2 cellular contexts compared by ENCODE assay signal in genomic region chr1:221031015-221031889, GRCh38.
TF ChIP-seq lines count a peak whose summit lies in the region.

No MANE protein-coding gene starts in this region.

TF ChIP-seq in HEK293, 187 proteins besides CTCF, POLR2A, EP300 and RAD21 (continued from another document):
- no peak for TF ChIP-seq TSHZ1 (tag by site-specific recombination; IDR thresholded peaks at IDR 0.05; ENCODE audit: borderline replicate concordance)
- no peak for TF ChIP-seq MYNN (tag by site-specific recombination; IDR thresholded peaks at IDR 0.05; ENCODE audit: borderline replicate concordance)
- TF ChIP-seq ZBTB1 (tag by site-specific recombination; IDR thresholded peaks at IDR 0.05), result no peak
- TF ChIP-seq ZNF140 (tag by site-specific recombination; IDR thresholded peaks at IDR 0.05), result no peak
- TF ChIP-seq ZNF571 (tag by site-specific recombination; IDR thresholded peaks at IDR 0.05), result no peak
- no peak for TF ChIP-seq MZF1 (tag by site-specific recombination; IDR thresholded peaks at IDR 0.05; ENCODE audit: borderline replicate concordance)
- peak; percentile 73 for TF ChIP-seq REST (tag by site-specific recombination; IDR thresholded peaks at IDR 0.05)
- TF ChIP-seq ZNF560 (tag by site-specific recombination; IDR thresholded peaks at IDR 0.05; ENCODE audit: borderline replicate concordance), result no peak

TF ChIP-seq in K562, 482 proteins besides CTCF, POLR2A, EP300 and RAD21 (continued from another document):
- TF ChIP-seq REST (CRISPR knock-in tag; IDR thresholded peaks at IDR 0.05; ENCODE audit: low read depth) (peak; percentile 86), TFAM (CRISPR knock-in tag; conservative IDR thresholded peaks at IDR 0.05) (no peak), CEBPG (CRISPR knock-in tag; IDR thresholded peaks at IDR 0.05) (no peak), CEBPG (tag; conservative IDR thresholded peaks at IDR 0.05 in 1 of 2, IDR thresholded peaks at IDR 0.05 in 1 of 2) (peak; percentile 21 to 54; a peak in 2 of 4 replicates), LARP7 (IDR thresholded peaks at IDR 0.05) (no peak), HMBOX1 (IDR thresholded peaks at IDR 0.05) (peak; percentile 83; the same call in 1 of the 2 replicates), SPI1 (IDR thresholded peaks at IDR 0.05; ENCODE audit: borderline replicate concordance, low read depth, low read length) (peak; percentile 54)
- TF ChIP-seq, protein P1, sequence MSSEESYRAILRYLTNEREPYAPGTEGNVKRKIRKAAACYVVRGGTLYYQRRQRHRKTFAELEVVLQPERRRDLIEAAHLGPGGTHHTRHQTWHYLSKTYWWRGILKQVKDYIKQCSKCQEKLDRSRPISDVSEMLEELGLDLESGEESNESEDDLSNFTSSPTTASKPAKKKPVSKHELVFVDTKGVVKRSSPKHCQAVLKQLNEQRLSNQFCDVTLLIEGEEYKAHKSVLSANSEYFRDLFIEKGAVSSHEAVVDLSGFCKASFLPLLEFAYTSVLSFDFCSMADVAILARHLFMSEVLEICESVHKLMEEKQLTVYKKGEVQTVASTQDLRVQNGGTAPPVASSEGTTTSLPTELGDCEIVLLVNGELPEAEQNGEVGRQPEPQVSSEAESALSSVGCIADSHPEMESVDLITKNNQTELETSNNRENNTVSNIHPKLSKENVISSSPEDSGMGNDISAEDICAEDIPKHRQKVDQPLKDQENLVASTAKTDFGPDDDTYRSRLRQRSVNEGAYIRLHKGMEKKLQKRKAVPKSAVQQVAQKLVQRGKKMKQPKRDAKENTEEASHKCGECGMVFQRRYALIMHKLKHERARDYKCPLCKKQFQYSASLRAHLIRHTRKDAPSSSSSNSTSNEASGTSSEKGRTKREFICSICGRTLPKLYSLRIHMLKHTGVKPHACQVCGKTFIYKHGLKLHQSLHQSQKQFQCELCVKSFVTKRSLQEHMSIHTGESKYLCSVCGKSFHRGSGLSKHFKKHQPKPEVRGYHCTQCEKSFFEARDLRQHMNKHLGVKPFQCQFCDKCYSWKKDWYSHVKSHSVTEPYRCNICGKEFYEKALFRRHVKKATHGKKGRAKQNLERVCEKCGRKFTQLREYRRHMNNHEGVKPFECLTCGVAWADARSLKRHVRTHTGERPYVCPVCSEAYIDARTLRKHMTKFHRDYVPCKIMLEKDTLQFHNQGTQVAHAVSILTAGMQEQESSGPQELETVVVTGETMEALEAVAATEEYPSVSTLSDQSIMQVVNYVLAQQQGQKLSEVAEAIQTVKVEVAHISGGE (CRISPR knock-in tag; IDR thresholded peaks at IDR 0.05), result no peak
